ENCODE assay signal across 8 cellular contexts in genomic region chr22:37696657-37697539, GRCh38. TPM values are rescaled to one million over a fixed set of nuclear protein-coding genes. Genes with fewer than 3 reads are reported as not detected.
DNase-seq lines count a peak whose midpoint lies in the region; ATAC-seq and TF ChIP-seq lines count a peak whose summit lies in the region.

TSS of gene TRIOBP (plus strand) at chr22:37697048. CDS start at chr22:37701366, 4,318 bp downstream.

- no peaks in the 10 kb centered on the region for H3K9me3 ChIP-seq in Karpas-422 (ENCODE audit: low read length)

- H3K79me2 ChIP-seq in Karpas-422 (ENCODE audit: low read length) = peaks cover 6% of the 10 kb centered on the region; the same call in 1 of the 2 replicates

- peak within 1 kb of the TSS; percentile 60 for H3K4me3 ChIP-seq in Karpas-422 (ENCODE audit: low read length)

- ATAC-seq in GM21381 (IDR thresholded peaks at IDR 0.05; ENCODE audit: unreplicated experiment) (peak; percentile 80), SK-N-SH treated with all-trans-retinoic acid at 6 μM for 48 hours (peak; percentile 100), omental fat pad (ENCODE audit: low FRiP score) (peak; percentile 98)

- no peaks in the 10 kb centered on the region for H3K9me2 ChIP-seq in Karpas-422 (replicated peaks; ENCODE audit: insufficient read depth, low read length)

- H3K27ac ChIP-seq in C4-2B (peak within 1 kb of the TSS; percentile 24; the same call in 1 of the 2 replicates), Karpas-422 (ENCODE audit: low read length) (peak within 1 kb of the TSS; percentile 86)

- no peak within 1 kb of the TSS for H2AFZ ChIP-seq in Karpas-422 (ENCODE audit: low read length)

- H3K9ac ChIP-seq in Karpas-422 (ENCODE audit: low read length) = peak within 1 kb of the TSS; percentile 59

- DNase-seq in Karpas-422 (peak; percentile 98), globus pallidus (ENCODE audit: low spot score) (peak; percentile 73), omental fat pad (ENCODE audit: low spot score) (peak; percentile 91), superior temporal gyrus (ENCODE audit: extremely low spot score) (peak; percentile 59)
- DNase-seq in activated naive CD4-positive, alpha-beta T cell treated with anti-CD3 and anti-CD28 coated beads, Interleukin-2, amount 50 U/mL, for 16 hours = peak; percentile 92

- no peaks in the 10 kb centered on the region for H3K27me3 ChIP-seq in Karpas-422 (ENCODE audit: low read length)

- H4K20me1 ChIP-seq in Karpas-422 (ENCODE audit: insufficient read depth, low read depth, low read length) = no peaks in the 10 kb centered on the region

- peak within 1 kb of the TSS; percentile 60 for H3K4me2 ChIP-seq in Karpas-422 (ENCODE audit: low read depth, low read length, poor library complexity, severe bottlenecking)

- TF ChIP-seq CTCF in C4-2B (conservative IDR thresholded peaks at IDR 0.05) (no peak; the same call in 1 of the 2 replicates), omental fat pad (IDR thresholded peaks at IDR 0.05) (no peak)

- peaks cover 11% of the 10 kb centered on the region for H3K36me3 ChIP-seq in Karpas-422 (ENCODE audit: insufficient read depth, low read length)

- H3K4me1 ChIP-seq in Karpas-422 (ENCODE audit: low read length) = peaks cover 55% of the 10 kb centered on the region

TF ChIP-seq in SK-N-SH treated with all-trans-retinoic acid at 6 μM for 48 hours, 23 proteins besides CTCF, POLR2A, EP300 and RAD21:
- TF ChIP-seq, protein P1, sequence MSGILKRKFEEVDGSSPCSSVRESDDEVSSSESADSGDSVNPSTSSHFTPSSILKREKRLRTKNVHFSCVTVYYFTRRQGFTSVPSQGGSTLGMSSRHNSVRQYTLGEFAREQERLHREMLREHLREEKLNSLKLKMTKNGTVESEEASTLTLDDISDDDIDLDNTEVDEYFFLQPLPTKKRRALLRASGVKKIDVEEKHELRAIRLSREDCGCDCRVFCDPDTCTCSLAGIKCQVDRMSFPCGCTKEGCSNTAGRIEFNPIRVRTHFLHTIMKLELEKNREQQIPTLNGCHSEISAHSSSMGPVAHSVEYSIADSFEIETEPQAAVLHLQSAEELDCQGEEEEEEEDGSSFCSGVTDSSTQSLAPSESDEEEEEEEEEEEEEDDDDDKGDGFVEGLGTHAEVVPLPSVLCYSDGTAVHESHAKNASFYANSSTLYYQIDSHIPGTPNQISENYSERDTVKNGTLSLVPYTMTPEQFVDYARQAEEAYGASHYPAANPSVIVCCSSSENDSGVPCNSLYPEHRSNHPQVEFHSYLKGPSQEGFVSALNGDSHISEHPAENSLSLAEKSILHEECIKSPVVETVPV (CRISPR knock-in tag; IDR thresholded peaks at IDR 0.05) = 0 out of 2 replicates have a peak, but pooled peaks have one; percentile 27
- TF ChIP-seq OSR1 (CRISPR knock-in tag; IDR thresholded peaks at IDR 0.05) (no peak), ZNF565 (CRISPR knock-in tag; conservative IDR thresholded peaks at IDR 0.05; ENCODE audit: low read depth) (no peak), TCF4 (CRISPR knock-in tag; IDR thresholded peaks at IDR 0.05; ENCODE audit: borderline replicate concordance) (no peak)
TF ChIP-seq in SK-N-SH treated with all-trans-retinoic acid at 6 μM for 48 hours: peak in this region for 1.

RNA-seq across cellular contexts. Expression of gene TRIOBP, which starts in this region (rescaled TPM):
- 14.6 and 45.6 TPM in 2 replicates for total RNA-seq in Karpas-422 (2014; rRNA removed; shearing (Covaris generic); ENCODE audit: low replicate concordance)
- 100 to 1,000 TPM in 1 of 4 donors, 10 to 100 TPM in 3; 79.2 to 179 (median 82.8) TPM for total RNA-seq in omental fat pad

Comparison
In these comparisons a context has a peak if more than half of its experiments do, and no peak if none do; other contexts are left out.
1. Peak in every context shown above with its lines: DNase-seq, ATAC-seq, H3K4me3 ChIP-seq and H3K27ac ChIP-seq.